In the genomic region with DNA sequence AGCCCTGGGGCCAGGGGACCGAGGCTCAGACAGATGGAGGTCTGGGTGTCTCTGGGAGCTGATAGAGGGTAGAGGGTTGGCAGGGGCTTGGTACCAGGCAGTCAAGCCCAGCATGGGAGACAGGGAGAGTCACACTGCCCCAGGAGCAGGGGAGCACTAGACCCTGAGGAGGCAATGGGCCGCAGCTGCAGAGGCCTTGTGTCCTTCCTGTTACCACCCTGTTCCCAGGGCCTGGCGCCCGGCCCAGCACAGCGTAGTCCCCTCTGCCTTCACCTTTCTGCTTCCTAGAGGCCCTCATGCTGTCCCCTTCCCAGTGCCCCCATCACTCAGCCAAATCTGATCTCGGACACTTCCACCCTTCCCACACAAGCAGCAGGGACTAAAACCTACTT, we compare ENCODE assay signal across 1 cellular context.
TF ChIP-seq lines count a peak whose summit lies in the region.

No MANE protein-coding gene starts in this region.

TF ChIP-seq in SK-N-SH, 30 proteins besides CTCF, POLR2A, EP300 and RAD21 (continued from another document):
- TF ChIP-seq, protein P1, sequence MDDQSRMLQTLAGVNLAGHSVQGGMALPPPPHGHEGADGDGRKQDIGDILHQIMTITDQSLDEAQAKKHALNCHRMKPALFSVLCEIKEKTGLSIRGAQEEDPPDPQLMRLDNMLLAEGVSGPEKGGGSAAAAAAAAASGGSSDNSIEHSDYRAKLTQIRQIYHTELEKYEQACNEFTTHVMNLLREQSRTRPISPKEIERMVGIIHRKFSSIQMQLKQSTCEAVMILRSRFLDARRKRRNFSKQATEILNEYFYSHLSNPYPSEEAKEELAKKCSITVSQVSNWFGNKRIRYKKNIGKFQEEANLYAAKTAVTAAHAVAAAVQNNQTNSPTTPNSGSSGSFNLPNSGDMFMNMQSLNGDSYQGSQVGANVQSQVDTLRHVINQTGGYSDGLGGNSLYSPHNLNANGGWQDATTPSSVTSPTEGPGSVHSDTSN (IDR thresholded peaks at IDR 0.05): no peak
- TF ChIP-seq, protein P2, sequence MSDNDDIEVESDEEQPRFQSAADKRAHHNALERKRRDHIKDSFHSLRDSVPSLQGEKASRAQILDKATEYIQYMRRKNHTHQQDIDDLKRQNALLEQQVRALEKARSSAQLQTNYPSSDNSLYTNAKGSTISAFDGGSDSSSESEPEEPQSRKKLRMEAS (IDR thresholded peaks at IDR 0.05; ENCODE audit: low read depth): no peak
- no peak for TF ChIP-seq YY1 (IDR thresholded peaks at IDR 0.05; ENCODE audit: low read depth)
